In the genomic region with DNA sequence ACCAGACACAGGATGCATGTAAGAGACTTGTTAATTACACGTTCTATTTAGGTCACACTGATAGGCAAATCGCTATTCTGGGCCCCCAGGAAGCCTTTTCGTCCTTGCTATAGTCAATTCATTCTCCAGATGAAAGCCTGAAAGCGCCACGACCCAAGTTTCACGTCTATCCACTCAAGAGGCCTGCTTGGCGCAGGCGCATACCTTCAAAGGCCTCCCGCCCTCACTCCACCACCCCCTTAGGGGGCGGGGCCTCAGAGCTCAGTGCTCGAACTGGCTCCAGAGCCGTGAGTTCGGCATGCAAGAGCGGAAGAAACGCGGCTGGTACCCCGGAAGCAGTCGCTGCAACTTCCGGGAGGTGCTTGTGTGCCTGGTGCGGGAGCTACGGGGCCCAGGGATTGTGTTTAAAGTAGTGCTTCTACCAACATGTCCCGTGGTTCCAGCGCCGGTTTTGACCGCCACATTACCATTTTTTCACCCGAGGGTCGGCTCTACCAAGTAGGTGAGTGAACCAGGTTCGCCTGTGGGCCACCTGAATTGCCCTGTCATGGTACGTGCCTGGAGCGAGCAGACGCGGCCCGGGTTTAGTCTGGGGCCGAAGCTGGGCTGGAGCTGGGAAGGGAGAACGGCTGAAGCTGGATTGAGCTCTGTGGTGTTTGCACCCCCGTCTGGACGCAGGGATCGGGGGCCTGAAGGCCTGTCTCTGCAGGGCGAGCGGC, we compare ENCODE assay signal across 8 cellular contexts. TPM values are rescaled to one million over a fixed set of nuclear protein-coding genes. Genes with fewer than 3 reads are reported as not detected.
A peak's percentile ranks its signal among the peaks of the same experiment; 100 is the strongest.
DNase-seq lines count a peak whose midpoint lies in the region; ATAC-seq and TF ChIP-seq lines count a peak whose summit lies in the region.

PSMA6 (plus strand) TSS at position 332 of the 719 bp plus-strand sequence; CDS start at position 427, 95 bp downstream.

- POLR2A ChIA-PET in CD8-positive, alpha-beta memory T cell (lab: Charles Lee): interaction anchor here (0.8 to 3.1 kb wide), 9 partner anchors 41 to 310 kb away, joined by 3 to 71 read pairs (median 6); partner anchors contain the start of genes FAM177A1, NFKBIA, PPP2R3C and SRP54

- peak within 1 kb of the TSS; percentile 90 to 99 (median 97) for H3K4me3 Mint-ChIP-seq in CD8-positive, alpha-beta memory T cell

- peak; percentile 98 to 99 (median 99) for DNase-seq in CD8-positive, alpha-beta memory T cell
- DNase-seq in HS-5 (ENCODE audit: low read depth) (peak; percentile 97), lung (ENCODE audit: low spot score) (peak; percentile 99)
- DNase-seq in NK-92 treated with Interleukin-12 subunit alpha and Interleukin-12 subunit beta, amount 100 ng/mL, for 24 hours (lab: John Stamatoyannopoulos, UW): peak; percentile 99
- DNase-seq in activated CD8-positive, alpha-beta memory T cell treated with anti-CD3 and anti-CD28 coated beads for 24 hours: peak; percentile 98
- DNase-seq in effector CD4-positive, alpha-beta T cell: peak; percentile 99
- peak; percentile 95 to 99 (median 99) for DNase-seq in stimulated activated CD4-positive, alpha-beta T cell treated with anti-CD3 and anti-CD28 coated beads, TNF-alpha, amount 100 ng/mL, for 4 hours (ENCODE audit: low read depth in 3 of 3)

- H3K27ac Mint-ChIP-seq in CD8-positive, alpha-beta memory T cell: peak within 1 kb of the TSS; percentile 94 to 99 (median 98)

- peak within 1 kb of the TSS; percentile 92 for H3K27ac ChIP-seq in CD8-positive, alpha-beta memory T cell (ENCODE audit: low read depth, low read length)
- H3K27ac ChIP-seq in lung (ENCODE audit: low read depth in 1 of 2, low read length in 1 of 2): peak within 1 kb of the TSS; percentile 92 to 97

- 0% methylated on average over 40 of the region's 40 CpGs for whole genome bisulfite sequencing in lung, 2 donors

- H3K4me1 ChIP-seq in CD8-positive, alpha-beta memory T cell (ENCODE audit: insufficient read depth, low read length): peaks cover 40% of the 10 kb centered on the region
- peaks cover 8 to 13% of the 10 kb centered on the region in 2 donors for H3K4me1 ChIP-seq in lung (ENCODE audit: control insufficient read depth in 2 of 2, insufficient read depth in 2 of 2, low read length in 2 of 2)

- H3K27me3 ChIP-seq in CD8-positive, alpha-beta memory T cell (ENCODE audit: insufficient read depth, low read length, poor library complexity, severe bottlenecking): no peaks in the 10 kb centered on the region
- no peaks in the 10 kb centered on the region for H3K27me3 ChIP-seq in lung (ENCODE audit: control insufficient read depth, insufficient read depth)

- no peaks in the 10 kb centered on the region for H3K27me3 Mint-ChIP-seq in CD8-positive, alpha-beta memory T cell

- peaks cover 51 to 59% (median 57%) of the 10 kb centered on the region in 3 donors for H3K4me1 Mint-ChIP-seq in CD8-positive, alpha-beta memory T cell

- no peaks in the 10 kb centered on the region for H3K36me3 ChIP-seq in CD8-positive, alpha-beta memory T cell (ENCODE audit: insufficient read depth, low read length)
- H3K36me3 ChIP-seq in lung (ENCODE audit: control insufficient read depth in 2 of 2, insufficient read depth in 2 of 2, low read length in 2 of 2): no peaks in the 10 kb centered on the region

- no peak for TF ChIP-seq CTCF in lung (IDR thresholded peaks at IDR 0.05; ENCODE audit: control extremely low read depth, extremely low read depth)

- H3K9me3 Mint-ChIP-seq in CD8-positive, alpha-beta memory T cell: no peaks in the 10 kb centered on the region

- H3K4me3 ChIP-seq in CD8-positive, alpha-beta memory T cell (ENCODE audit: low read length): peak within 1 kb of the TSS; percentile 96
- peak within 1 kb of the TSS; percentile 97 for H3K4me3 ChIP-seq in lung

- peaks cover 0 to 27% (median 0%) of the 10 kb centered on the region in 3 donors for H3K36me3 Mint-ChIP-seq in CD8-positive, alpha-beta memory T cell

- H3K9me3 ChIP-seq in CD8-positive, alpha-beta memory T cell (ENCODE audit: low read length): no peaks in the 10 kb centered on the region
- no peaks in the 10 kb centered on the region for H3K9me3 ChIP-seq in lung (ENCODE audit: control insufficient read depth in 2 of 2, insufficient read depth in 1 of 2, low read length in 1 of 2)

- CTCF ChIA-PET in CD8-positive, alpha-beta memory T cell (lab: Charles Lee): interaction anchor here (0.9 to 3.1 kb wide), 11 partner anchors 9 to 129 kb away, joined by 3 to 16 read pairs (median 3); partner anchors contain the start of gene NFKBIA

- peak; percentile 94 for ATAC-seq in GM19468 (IDR thresholded peaks at IDR 0.05; ENCODE audit: extremely low read depth, unreplicated experiment)
- ATAC-seq in lung (ENCODE audit: insufficient read depth, low FRiP score): peak; percentile 99

RNA-seq across cellular contexts. Expression of gene PSMA6, which starts in this region (rescaled TPM):
- 100 to 1,000 TPM; 399 to 400 TPM for total RNA-seq in CD8-positive, alpha-beta memory T cell
- 305 TPM for polyA plus RNA-seq in CD8-positive, alpha-beta memory T cell
- total RNA-seq in lung: 100 to 1,000 TPM; 119 to 217 TPM
- 100 to 1,000 TPM; 207 to 351 TPM for polyA plus RNA-seq in lung

Comparison
In these comparisons a context has a peak if more than half of its experiments do, and no peak if none do; other contexts are left out.
1. Peak in every context shown above with its lines: DNase-seq, ATAC-seq, H3K4me3 ChIP-seq and H3K27ac ChIP-seq.